In genomic region chr17:10492004-10492403, GRCh38 we compare ENCODE assay signal across 9 cellular contexts. TPM values are rescaled to one million over a fixed set of nuclear protein-coding genes. Genes with fewer than 3 reads are reported as not detected.
"Had no signal": no experiment of that assay in that cellular context is flagged by ENCODE, and none has a peak within 500 bp of the region (broad histone marks: within the 10 kb centered on the region; RNA-seq: fewer than 3 reads in every experiment).

No MANE protein-coding gene starts in this region.

- H3K4me3 ChIP-seq: GM12878 had no signal

- FAIRE-seq: G401.6, GM12878, GM12891, GM12892, GM18507, GM19239 had no signal

- DNase-seq: GDM1, GF-D8 had no signal

- ATAC-seq: GM12878 had no signal

RNA-seq across cellular contexts. Expression of gene MYH4, which starts 22.6 kb away (rescaled TPM):
- total RNA-seq: G401, GM12878 had no signal
- polyA plus RNA-seq: GM12878 had no signal

RNA-seq across cellular contexts. Expression of gene MYH1, which starts 26.3 kb away (rescaled TPM):
- total RNA-seq: G401, GM12878 had no signal

RNA-seq across cellular contexts. Expression of gene MYH2, which starts 57.5 kb away (rescaled TPM):
- total RNA-seq: G401, GM12878 had no signal
- polyA plus RNA-seq: GM12878 had no signal
